ENCODE assay signal across 8 cellular contexts in the genomic region with DNA sequence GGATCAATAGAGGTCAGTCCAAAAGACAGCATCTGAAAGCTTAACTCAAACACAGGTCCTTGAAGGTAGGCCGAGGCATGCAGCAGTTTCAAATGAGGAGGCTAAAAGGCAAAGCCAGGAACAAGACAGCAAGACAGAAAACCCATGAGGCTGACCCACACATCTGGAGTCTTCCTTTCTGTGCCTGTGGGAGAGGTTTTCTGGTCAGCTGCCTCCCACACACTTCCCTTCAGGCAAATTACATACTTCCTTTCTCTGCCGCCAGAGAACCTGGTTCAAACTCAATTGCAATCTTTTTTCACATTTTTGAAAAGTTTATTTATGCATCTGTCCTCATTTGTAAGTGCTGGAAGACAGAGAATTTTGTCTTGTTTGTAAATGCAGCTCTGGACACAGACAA.
DNase-seq lines count a peak whose midpoint lies in the region; ATAC-seq and FAIRE-seq lines count a peak whose summit lies in the region.

No MANE protein-coding gene starts in this region.

- DNase-seq in GM03348 (ENCODE audit: low spot score) = peak; percentile 69
- DNase-seq in KG1 (lab: John Stamatoyannopoulos, UW) = peak; percentile 44
- DNase-seq in stimulated activated naive B cell treated with anti-CD40 and anti-IgM and Interleukin-4, amounts not matched to agents 10 μg/mL and 1 μg/mL and 100 μg/mL, for 72 hours = peak; percentile 18
- no peak for DNase-seq in T-helper 9 cell
- no peak for DNase-seq in NCI-H1436 treated with DMSO at 0.1 percent for 48 hours (lab: John Stamatoyannopoulos, UW)
- no peak for DNase-seq in effector CD4-positive, alpha-beta T cell

- FAIRE-seq in endometrium (lab: Jason Lieb, UNC) = peak; percentile 97

- H3K4me1 Mint-ChIP-seq in stimulated activated naive B cell treated with anti-CD40 and anti-IgM and Interleukin-4, amounts not matched to agents 10 μg/mL and 1 μg/mL and 100 μg/mL, for 72 hours = peaks cover 33 to 51% of the 10 kb centered on the region in 2 donors

- peak overlapping the region; percentile 41 to 50 for H3K4me3 Mint-ChIP-seq in stimulated activated naive B cell treated with anti-CD40 and anti-IgM and Interleukin-4, amounts not matched to agents 10 μg/mL and 1 μg/mL and 100 μg/mL, for 72 hours

- H3K27ac Mint-ChIP-seq in stimulated activated naive B cell treated with anti-CD40 and anti-IgM and Interleukin-4, amounts not matched to agents 10 μg/mL and 1 μg/mL and 100 μg/mL, for 72 hours = peak overlapping the region; percentile 17

- H3K9me3 Mint-ChIP-seq in stimulated activated naive B cell treated with anti-CD40 and anti-IgM and Interleukin-4, amounts not matched to agents 10 μg/mL and 1 μg/mL and 100 μg/mL, for 72 hours = no peaks in the 10 kb centered on the region

- peaks cover 25 to 41% of the 10 kb centered on the region in 2 donors for H3K36me3 Mint-ChIP-seq in stimulated activated naive B cell treated with anti-CD40 and anti-IgM and Interleukin-4, amounts not matched to agents 10 μg/mL and 1 μg/mL and 100 μg/mL, for 72 hours

- H3K27me3 Mint-ChIP-seq in stimulated activated naive B cell treated with anti-CD40 and anti-IgM and Interleukin-4, amounts not matched to agents 10 μg/mL and 1 μg/mL and 100 μg/mL, for 72 hours = no peaks in the 10 kb centered on the region

- ATAC-seq in GM21526 (IDR thresholded peaks at IDR 0.05; ENCODE audit: low FRiP score, unreplicated experiment) = peak; percentile 87
- ATAC-seq in stimulated activated naive B cell treated with anti-CD40 and anti-IgM and Interleukin-4, amounts not matched to agents 10 μg/mL and 1 μg/mL and 100 μg/mL, for 72 hours (replicated peaks) = peak; percentile 80 to 86

Comparison
In these comparisons a context has a peak if more than half of its experiments do, and no peak if none do; other contexts are left out.
1. DNase-seq: peak in GM03348 (single experiment), KG1 (single experiment) and stimulated activated naive B cell treated with anti-CD40 and anti-IgM and Interleukin-4, amounts not matched to agents 10 μg/mL and 1 μg/mL and 100 μg/mL, for 72 hours (single experiment); none in T-helper 9 cell (single experiment), NCI-H1436 treated with DMSO at 0.1 percent for 48 hours (single experiment) and effector CD4-positive, alpha-beta T cell (single experiment).